Comparison of ENCODE assay signal across 25 cellular contexts in the genomic region with DNA sequence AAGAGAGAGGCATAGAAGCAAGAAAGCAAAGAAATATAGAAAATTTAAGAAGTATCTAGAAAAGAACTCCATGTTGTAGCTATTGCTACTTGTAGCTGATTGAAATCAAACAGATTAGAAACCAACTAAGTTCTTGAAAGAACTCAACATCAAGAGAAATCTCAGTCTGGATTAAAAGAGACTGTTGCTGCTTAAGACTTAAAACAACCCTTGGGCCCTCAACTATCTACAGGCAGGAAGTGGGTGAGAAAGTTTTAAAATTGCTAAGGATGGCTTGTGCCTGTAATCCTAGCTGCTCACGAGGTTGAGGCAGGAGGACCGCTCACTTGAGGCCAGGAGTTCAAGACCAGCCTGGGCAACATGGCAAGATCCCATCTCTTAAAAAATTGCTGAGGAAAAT.
"Had no signal": no experiment of that assay in that cellular context is flagged by ENCODE, and none has a peak within 500 bp of the region (broad histone marks: within the 10 kb centered on the region; RNA-seq: fewer than 3 reads in every experiment).

No MANE protein-coding gene starts in this region.

- H3K4me3 ChIP-seq: left lung, lower lobe of right lung, ovary, right atrium auricular region, right lobe of liver, smooth muscle cell, tibial nerve, uterus had no signal

- H3K9me3 Mint-ChIP-seq: natural killer cell treated with Interleukin-12 subunit alpha and Interleukin-12 subunit beta and Interleukin-15 and Interleukin-18, amount 100 ng/mL, for 72 hours; type B pancreatic cell had no signal

- H3K4me1 ChIP-seq: left lung, lower lobe of right lung, right atrium auricular region, right lobe of liver, tibial nerve, uterus had no signal

- H3K27ac ChIP-seq: left lung, lower lobe of right lung, ovary, right atrium auricular region, right lobe of liver, tibial nerve, uterus had no signal

- H3K9me3 ChIP-seq: left lung, lower lobe of right lung, ovary, right lobe of liver, uterus had no signal

- H3K27ac Mint-ChIP-seq: immature natural killer cell; natural killer cell treated with Interleukin-12 subunit alpha and Interleukin-12 subunit beta and Interleukin-15 and Interleukin-18, amount 100 ng/mL, for 72 hours; progenitor cell of endocrine pancreas; stimulated activated memory B cell treated with anti-CD40 and anti-IgM and Interleukin-4, amounts not matched to agents 10 μg/mL and 1 μg/mL and 100 μg/mL, for 72 hours; stimulated activated naive CD8-positive, alpha-beta T cell treated with anti-CD3 and anti-CD28 coated beads, Interleukin-15, amount 100 ng/mL, for 72 hours; type B pancreatic cell had no signal

- H3K27me3 ChIP-seq: left lung, ovary, right atrium auricular region, right lobe of liver, tibial nerve, uterus had no signal

- H3K36me3 ChIP-seq: left lung, lower lobe of right lung, ovary, right atrium auricular region, right lobe of liver, tibial nerve, uterus had no signal

- H3K4me3 Mint-ChIP-seq: immature natural killer cell; natural killer cell treated with Interleukin-12 subunit alpha and Interleukin-12 subunit beta and Interleukin-15 and Interleukin-18, amount 100 ng/mL, for 72 hours; stimulated activated memory B cell treated with anti-CD40 and anti-IgM and Interleukin-4, amounts not matched to agents 10 μg/mL and 1 μg/mL and 100 μg/mL, for 72 hours; stimulated activated naive CD8-positive, alpha-beta T cell treated with anti-CD3 and anti-CD28 coated beads, Interleukin-15, amount 100 ng/mL, for 72 hours; type B pancreatic cell had no signal

- DNase-seq: hypothalamus; immature natural killer cell; kidney; left colon; left lung; lower lobe of right lung; mammary epithelial cell; mesenchymal stem cell; ovary; right lobe of liver; stimulated activated CD4-positive, alpha-beta T cell treated with anti-CD3 and anti-CD28 coated beads, Interleukin-1b, Interleukin-23, amount 100 ng/mL, for 48 hours; stimulated activated CD4-positive, alpha-beta T cell treated with anti-CD3 and anti-CD28 coated beads, Interleukin-2, amount 100 ng/mL, for 48 hours; stimulated activated CD4-positive, alpha-beta T cell treated with anti-CD3 and anti-CD28 coated beads, Interleukin-4, amount 100 ng/mL, for 4 hours; stimulated activated CD8-positive, alpha-beta memory T cell treated with anti-CD3 and anti-CD28 coated beads, Interleukin-4, amount 100 ng/mL, for 48 hours; stimulated activated naive CD4-positive, alpha-beta T cell treated with Interleukin-2 at 50 U/mL for 16 hours; stimulated activated naive CD8-positive, alpha-beta T cell treated with anti-CD3 and anti-CD28 coated beads, Interleukin-15, amount 100 ng/mL, for 72 hours; substantia nigra; uterus had no signal

- H3K4me1 Mint-ChIP-seq: immature natural killer cell; stimulated activated naive CD8-positive, alpha-beta T cell treated with anti-CD3 and anti-CD28 coated beads, Interleukin-15, amount 100 ng/mL, for 72 hours had no signal

- ATAC-seq: left colon; left lung; lower lobe of right lung; natural killer cell treated with Interleukin-12 subunit alpha and Interleukin-12 subunit beta and Interleukin-15 and Interleukin-18, amount 100 ng/mL, for 72 hours; right lobe of liver; stimulated activated memory B cell treated with anti-CD40 and anti-IgM and Interleukin-4, amounts not matched to agents 10 μg/mL and 1 μg/mL and 100 μg/mL, for 72 hours; stimulated activated naive CD8-positive, alpha-beta T cell treated with anti-CD3 and anti-CD28 coated beads, Interleukin-15, amount 100 ng/mL, for 72 hours had no signal

- H3K27me3 Mint-ChIP-seq: natural killer cell treated with Interleukin-12 subunit alpha and Interleukin-12 subunit beta and Interleukin-15 and Interleukin-18, amount 100 ng/mL, for 72 hours; stimulated activated memory B cell treated with anti-CD40 and anti-IgM and Interleukin-4, amounts not matched to agents 10 μg/mL and 1 μg/mL and 100 μg/mL, for 72 hours; stimulated activated naive CD8-positive, alpha-beta T cell treated with anti-CD3 and anti-CD28 coated beads, Interleukin-15, amount 100 ng/mL, for 72 hours had no signal

- H3K36me3 Mint-ChIP-seq: natural killer cell treated with Interleukin-12 subunit alpha and Interleukin-12 subunit beta and Interleukin-15 and Interleukin-18, amount 100 ng/mL, for 72 hours had no signal
